In genomic region chr2:223053431-223054192, GRCh38 we compare ENCODE assay signal across 1 cellular context.
TF ChIP-seq lines count a peak whose summit lies in the region.

No MANE protein-coding gene starts in this region.

TF ChIP-seq in SK-N-SH, 30 proteins besides CTCF, POLR2A, EP300 and RAD21 (continued from another document):
- TF ChIP-seq ZBTB33 (IDR thresholded peaks at IDR 0.05; ENCODE audit: borderline replicate concordance, low read depth), result no peak
- TF ChIP-seq, protein P1, sequence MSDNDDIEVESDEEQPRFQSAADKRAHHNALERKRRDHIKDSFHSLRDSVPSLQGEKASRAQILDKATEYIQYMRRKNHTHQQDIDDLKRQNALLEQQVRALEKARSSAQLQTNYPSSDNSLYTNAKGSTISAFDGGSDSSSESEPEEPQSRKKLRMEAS (IDR thresholded peaks at IDR 0.05; ENCODE audit: low read depth), result no peak
- TF ChIP-seq RCOR1 (IDR thresholded peaks at IDR 0.05; ENCODE audit: low read length), result no peak
- no peak for TF ChIP-seq RFX5 (IDR thresholded peaks at IDR 0.05; ENCODE audit: low read length)
